Comparison of ENCODE assay signal across 1 cellular context in genomic region chr16:15682105-15682570, GRCh38.
TF ChIP-seq lines count a peak whose summit lies in the region.

No MANE protein-coding gene starts in this region.

TF ChIP-seq in K562, 482 proteins besides CTCF, POLR2A, EP300 and RAD21 (continued from another document and continues in another):
- TF ChIP-seq PREB (CRISPR knock-in tag; IDR thresholded peaks at IDR 0.05) (no peak), MYNN (IDR thresholded peaks at IDR 0.05) (no peak), MYNN (CRISPR knock-in tag; IDR thresholded peaks at IDR 0.05) (no peak), TBL1XR1 (IDR thresholded peaks at IDR 0.05; ENCODE audit: low read length in 2 of 2) (no peak), TCF15 (CRISPR knock-in tag; IDR thresholded peaks at IDR 0.05) (no peak), NEUROD1 (IDR thresholded peaks at IDR 0.05; ENCODE audit: borderline replicate concordance, low read depth, low read length, partially characterized antibody) (no peak), BMI1 (IDR thresholded peaks at IDR 0.05; ENCODE audit: low read length) (no peak), ZBTB12 (CRISPR knock-in tag; IDR thresholded peaks at IDR 0.05) (no peak), RERE (CRISPR knock-in tag; IDR thresholded peaks at IDR 0.05; ENCODE audit: borderline replicate concordance) (no peak), NCOR1 (IDR thresholded peaks at IDR 0.05) (no peak), SAFB2 (IDR thresholded peaks at IDR 0.05; ENCODE audit: borderline replicate concordance, low read depth, low read length, severe bottlenecking) (no peak), THAP7 (CRISPR knock-in tag; IDR thresholded peaks at IDR 0.05) (no peak), XRCC3 (IDR thresholded peaks at IDR 0.05) (no peak), RCOR1 (IDR thresholded peaks at IDR 0.05; ENCODE audit: borderline replicate concordance in 1 of 2, low read depth in 2 of 2, low read length in 2 of 2) (no peak), JUN (IDR thresholded peaks at IDR 0.05; ENCODE audit: borderline replicate concordance, low read depth, low read length) (peak; percentile 88), JUN (CRISPR knock-in tag; IDR thresholded peaks at IDR 0.05; ENCODE audit: borderline replicate concordance) (no peak), HDAC8 (tag; IDR thresholded peaks at IDR 0.05) (no peak), FOSL1 (tag; conservative IDR thresholded peaks at IDR 0.05) (peak; percentile 95), POLR2H (tag; IDR thresholded peaks at IDR 0.05; ENCODE audit: low read depth) (peak; percentile 73), ZBTB43 (CRISPR knock-in tag; IDR thresholded peaks at IDR 0.05) (no peak), ZSCAN32 (CRISPR knock-in tag; IDR thresholded peaks at IDR 0.05) (no peak), ZNF217 (CRISPR knock-in tag; IDR thresholded peaks at IDR 0.05) (no peak), ZNF212 (CRISPR knock-in tag; IDR thresholded peaks at IDR 0.05) (no peak), GATAD2A (IDR thresholded peaks at IDR 0.05) (no peak), KDM1A (IDR thresholded peaks at IDR 0.05) (no peak), TRIM25 (IDR thresholded peaks at IDR 0.05; ENCODE audit: borderline replicate concordance) (no peak), ASH1L (IDR thresholded peaks at IDR 0.05; ENCODE audit: borderline replicate concordance, low read depth, partially characterized antibody) (no peak), SFPQ (IDR thresholded peaks at IDR 0.05; ENCODE audit: low read depth, low read length) (no peak), U2AF1 (optimal IDR thresholded peaks at IDR 0.05; ENCODE audit: low read depth, low read length) (no peak), FOXP4 (CRISPR knock-in tag; IDR thresholded peaks at IDR 0.05; ENCODE audit: borderline replicate concordance) (no peak), HMG20B (CRISPR knock-in tag; IDR thresholded peaks at IDR 0.05) (no peak), SIN3A (IDR thresholded peaks at IDR 0.05; ENCODE audit: borderline replicate concordance in 2 of 2, control insufficient read depth in 1 of 2, low read depth in 2 of 2, low read length in 2 of 2) (no peak), L3MBTL2 (IDR thresholded peaks at IDR 0.05) (peak; percentile 67), SRSF1 (IDR thresholded peaks at IDR 0.05; ENCODE audit: low read depth, low read length) (no peak), TGIF2 (CRISPR knock-in tag; IDR thresholded peaks at IDR 0.05) (no peak), DDX20 (tag; IDR thresholded peaks at IDR 0.05; ENCODE audit: low read depth) (no peak), MTA3 (IDR thresholded peaks at IDR 0.05; ENCODE audit: borderline replicate concordance) (no peak), ARID4B (CRISPR knock-in tag; IDR thresholded peaks at IDR 0.05) (no peak), PYGO2 (tag; IDR thresholded peaks at IDR 0.05) (no peak), MAZ (CRISPR knock-in tag; conservative IDR thresholded peaks at IDR 0.05 in 1 of 2, IDR thresholded peaks at IDR 0.05 in 1 of 2) (peak in 1 of 2 experiments; percentile 34; a peak in 1 of 4 replicates), ZNF24 (IDR thresholded peaks at IDR 0.05) (no peak), FOXJ2 (tag; IDR thresholded peaks at IDR 0.05) (0 out of 2 replicates have a peak, but pooled peaks have one; percentile 43)
